8 cellular contexts compared by ENCODE assay signal in the genomic region with DNA sequence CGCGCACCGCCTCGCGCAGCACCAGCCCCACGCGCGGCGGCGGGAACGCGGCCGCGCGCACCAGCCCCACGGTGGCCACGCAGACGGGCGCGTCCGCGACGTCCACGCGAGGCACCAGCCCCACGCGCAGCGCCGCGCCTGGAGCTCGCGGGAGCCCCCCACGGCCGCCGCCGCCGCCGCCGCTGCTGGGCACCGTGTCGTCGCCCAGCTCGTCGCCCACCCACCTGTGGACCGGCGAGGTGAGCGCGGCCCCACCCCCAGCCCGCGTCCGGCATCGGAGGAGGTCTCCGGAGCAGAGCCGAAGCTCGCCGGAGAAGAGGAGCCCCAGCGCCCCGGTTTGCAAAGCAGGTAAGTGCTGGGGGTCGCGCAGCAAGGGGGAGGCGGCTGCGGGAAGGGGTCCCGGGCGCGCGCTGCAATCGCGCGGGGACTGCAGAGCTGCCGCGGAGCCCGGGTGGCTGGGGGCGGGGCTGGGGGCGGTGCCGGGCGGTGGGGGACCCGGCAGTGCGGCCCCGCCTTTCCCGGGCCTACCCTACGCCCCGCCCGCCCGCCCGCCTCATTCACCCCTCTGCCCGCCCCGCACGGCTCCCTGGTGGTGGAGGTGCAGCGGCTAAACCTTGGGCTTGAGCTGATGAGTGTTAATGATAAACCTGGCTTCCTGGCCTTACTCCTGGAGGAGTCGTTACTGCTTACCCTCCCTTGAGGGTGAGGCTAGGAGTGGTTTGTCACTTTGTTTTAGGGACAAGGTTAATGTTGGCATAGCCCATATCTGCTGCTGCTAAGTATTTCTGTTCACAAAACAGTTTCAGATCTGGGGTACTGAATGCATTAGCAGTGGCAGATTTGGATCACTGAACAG. TPM values are rescaled to one million over a fixed set of nuclear protein-coding genes. Genes with fewer than 3 reads are reported as not detected.
DNase-seq lines count a peak whose midpoint lies in the region; ATAC-seq and TF ChIP-seq lines count a peak whose summit lies in the region.

No MANE protein-coding gene starts in this region.

- no peaks in the 10 kb centered on the region for H3K4me1 ChIP-seq in uterus

- peak overlapping the region; percentile 91 for H3K4me3 ChIP-seq in uterus

- H3K27ac ChIP-seq in uterus = peak overlapping the region; percentile 87 to 93

- no peak for TF ChIP-seq POLR2A in uterus (IDR thresholded peaks at IDR 0.05)

- peak; percentile 91 for DNase-seq in GM13977 (ENCODE audit: low spot score)
- DNase-seq in NCI-H128 (lab: John Stamatoyannopoulos, UW; ENCODE audit: unreplicated experiment) = peak; percentile 33
- DNase-seq in T-helper 1 cell = peak; percentile 78 to 88 (median 80)
- DNase-seq in amniotic stem cell (lab: John Stamatoyannopoulos, UW) = peak; percentile 55
- DNase-seq in left ventricle myocardium superior = peak; percentile 88
- peak; percentile 77 for DNase-seq in putamen (ENCODE audit: low spot score)
- DNase-seq in uterus = peak; percentile 58 to 70

- intact Hi-C loops in left ventricle myocardium superior (cut with micrococcal nuclease) (no loop called here), uterus (cut with DNase I; ENCODE audit: low total_unique reads) (no loop called here)

- in situ Hi-C loops in GM13977 (cut with MboI; ENCODE audit: low pct_unique_long_range_greater_than_20kb, low sequenced_read_pairs, unreplicated experiment) = no loop called here

- no peaks in the 10 kb centered on the region for H3K9me3 ChIP-seq in uterus

- H3K27me3 ChIP-seq in uterus = no peaks in the 10 kb centered on the region

- H3K36me3 ChIP-seq in uterus = no peaks in the 10 kb centered on the region

- peak; percentile 58 for ATAC-seq in HG02763 (IDR thresholded peaks at IDR 0.05; ENCODE audit: unreplicated experiment)
- ATAC-seq in left ventricle myocardium superior = peak; percentile 73

- TF ChIP-seq CTCF in GM13977 (IDR thresholded peaks at IDR 0.05; ENCODE audit: extremely low read depth, insufficient read depth, missing control alignments) (no peak), uterus (IDR thresholded peaks at IDR 0.05) (peak in 1 of 4 experiments; percentile 1)

RNA-seq across cellular contexts. Expression of a gene that starts 0.9 kb away (rescaled TPM):
- total RNA-seq in left ventricle myocardium superior = 2.4 TPM
- 10 to 100 TPM in 2 of 4 donors, 1 to 10 TPM in 1, under 1 TPM in 1; 0.26 to 14.0 (median 8.9) TPM for total RNA-seq in uterus

Comparison
In these comparisons a context has a peak if more than half of its experiments do, and no peak if none do; other contexts are left out.
1. Peak in every context shown above with its lines: DNase-seq, ATAC-seq, H3K4me3 ChIP-seq and H3K27ac ChIP-seq.
2. DNase-seq: peak in every context shown above with its lines; median percentile 91 in GM13977; 88 in left ventricle myocardium superior; 80 in T-helper 1 cell; 77 in putamen; 64 in uterus; 55 in amniotic stem cell; 33 in NCI-H128.